In genomic region chr5:151692312-151692711, GRCh38 we compare ENCODE assay signal across 21 cellular contexts. TPM values are rescaled to one million over a fixed set of nuclear protein-coding genes. Genes with fewer than 3 reads are reported as not detected.
DNase-seq lines count a peak whose midpoint lies in the region; TF ChIP-seq lines count a peak whose summit lies in the region.
"Had no signal": no experiment of that assay in that cellular context is flagged by ENCODE, and none has a peak within 500 bp of the region (broad histone marks: within the 10 kb centered on the region; RNA-seq: fewer than 3 reads in every experiment).

No MANE protein-coding gene starts in this region.

- no peaks in the 10 kb centered on the region for H3K27me3 ChIP-seq in mammary epithelial cell (ENCODE audit: insufficient read depth, low read length)
- H3K27me3 ChIP-seq: ascending aorta, left lung, neural progenitor cell had no signal

- no peak overlapping the region for H3K4me3 Mint-ChIP-seq in activated naive CD4-positive, alpha-beta T cell treated with anti-CD3 and anti-CD28 coated beads, Interleukin-2, amount 10 ng/mL, durations not matched to agents 7 days and 5 days
- H3K4me3 Mint-ChIP-seq: activated T-cell treated with anti-CD3 and anti-CD28 coated beads, Interleukin-2, amount 50 U/mL, for 4 hours; neural progenitor cell had no signal

- H3K4me3 ChIP-seq in mammary epithelial cell (replicated peaks in 1 of 3; ENCODE audit: insufficient read depth in 1 of 3, low read depth in 2 of 3, low read length in 3 of 3), result no peak overlapping the region
- H3K4me3 ChIP-seq: ascending aorta, left lung, neural progenitor cell had no signal

- no peaks in the 10 kb centered on the region for H3K4me1 Mint-ChIP-seq in activated naive CD4-positive, alpha-beta T cell treated with anti-CD3 and anti-CD28 coated beads, Interleukin-2, amount 10 ng/mL, durations not matched to agents 7 days and 5 days

- no peaks in the 10 kb centered on the region for H3K36me3 Mint-ChIP-seq in activated naive CD4-positive, alpha-beta T cell treated with anti-CD3 and anti-CD28 coated beads, Interleukin-2, amount 10 ng/mL, durations not matched to agents 7 days and 5 days
- H3K36me3 Mint-ChIP-seq: neural progenitor cell had no signal

- no peak overlapping the region for H3K9ac ChIP-seq in mammary epithelial cell (ENCODE audit: insufficient read depth, low read length)
- H3K9ac ChIP-seq: neural progenitor cell had no signal

- no peaks in the 10 kb centered on the region for H3K36me3 ChIP-seq in mammary epithelial cell (ENCODE audit: insufficient read depth, low read length)
- H3K36me3 ChIP-seq: ascending aorta, left lung, neural progenitor cell had no signal

- intact Hi-C loops in mammary epithelial cell (cut with micrococcal nuclease), result no loop called here

- H4K20me1 ChIP-seq in mammary epithelial cell (ENCODE audit: insufficient read depth, low read length), result no peaks in the 10 kb centered on the region

- BruUV-seq in mammary epithelial cell (replicated peaks; lab: Mats Ljungman, UMichigan), result no TSS peak

- H3K27ac ChIP-seq in mammary epithelial cell (ENCODE audit: insufficient read depth, low read depth, low read length) (no peak overlapping the region), VCaP (peak overlapping the region; percentile 85)
- H3K27ac ChIP-seq: HL-60, left lung, neural progenitor cell, RWPE1 had no signal

- dilution Hi-C loops in mammary epithelial cell (cut with HindIII; ENCODE audit: low sequenced_read_pairs), result no loop called here

- no peaks in the 10 kb centered on the region for H3K9me3 ChIP-seq in mammary epithelial cell (replicated peaks; ENCODE audit: insufficient read depth, low read length)
- H3K9me3 ChIP-seq: ascending aorta, left lung had no signal

- peak; percentile 56 to 79 for DNase-seq in T47D (ENCODE audit: low read depth in 1 of 2, low spot score in 1 of 2)
- no peak for DNase-seq in mammary epithelial cell
- peak; percentile 45 for DNase-seq in kidney glomerular epithelial cell (lab: John Stamatoyannopoulos, UW)
- DNase-seq in hippocampal formation (lab: John Stamatoyannopoulos, UW), result no peak
- no peak for DNase-seq in NCI-H345 treated with DMSO at 0.1 percent for 48 hours (lab: John Stamatoyannopoulos, UW; ENCODE audit: unreplicated experiment)
- DNase-seq in activated naive CD4-positive, alpha-beta T cell treated with anti-CD3 and anti-CD28 coated beads, Interleukin-2, amount 10 ng/mL, durations not matched to agents 7 days and 5 days, result no peak
- no peak for DNase-seq in ureter (ENCODE audit: low spot score)
- DNase-seq: activated CD8-positive, alpha-beta memory T cell treated with anti-CD3 and anti-CD28 coated beads for 24 hours; activated naive CD4-positive, alpha-beta T cell treated with anti-CD3 and anti-CD28 coated beads, Interleukin-2, amount 50 U/mL, for 16 hours; activated T-cell treated with anti-CD3 and anti-CD28 coated beads, Interleukin-2, amount 50 U/mL, for 4 hours; C1 segment of cervical spinal cord; effector CD8-positive, alpha-beta T cell; GDM1; left lung; NCI-H1694 treated with DMSO at 0.1 percent for 48 hours; T-helper 9 cell had no signal

- TF ChIP-seq CTCF in mammary epithelial cell (conservative IDR thresholded peaks at IDR 0.05 in 1 of 2, IDR thresholded peaks at IDR 0.05 in 1 of 2; ENCODE audit: extremely low read depth in 1 of 2, insufficient read depth in 1 of 2, low read depth in 1 of 2, low read length in 2 of 2) (no peak), VCaP (conservative IDR thresholded peaks at IDR 0.05) (no peak)

- no peaks in the 10 kb centered on the region for H3K9me3 Mint-ChIP-seq in activated naive CD4-positive, alpha-beta T cell treated with anti-CD3 and anti-CD28 coated beads, Interleukin-2, amount 10 ng/mL, durations not matched to agents 7 days and 5 days
- H3K9me3 Mint-ChIP-seq: activated T-cell treated with anti-CD3 and anti-CD28 coated beads, Interleukin-2, amount 50 U/mL, for 4 hours; neural progenitor cell had no signal

- no peak overlapping the region for H3K4me2 ChIP-seq in mammary epithelial cell (ENCODE audit: insufficient read depth, low read depth, low read length)
- H3K4me2 ChIP-seq: neural progenitor cell had no signal

- peaks cover under 1% of the 10 kb centered on the region for H3K79me2 ChIP-seq in mammary epithelial cell (ENCODE audit: insufficient read depth, low read length)

- H3K27ac Mint-ChIP-seq in activated naive CD4-positive, alpha-beta T cell treated with anti-CD3 and anti-CD28 coated beads, Interleukin-2, amount 10 ng/mL, durations not matched to agents 7 days and 5 days, result no peak overlapping the region
- H3K27ac Mint-ChIP-seq: neural progenitor cell had no signal

- CTCF ChIA-PET in mammary epithelial cell (lab: Charles Lee; ENCODE audit: low non-redundant PET), result no interaction called here
- CTCF ChIA-PET in activated naive CD4-positive, alpha-beta T cell treated with anti-CD3 and anti-CD28 coated beads, Interleukin-2, amount 10 ng/mL, durations not matched to agents 7 days and 5 days (lab: Charles Lee), result no interaction called here

- peaks cover 20% of the 10 kb centered on the region for H3K27me3 Mint-ChIP-seq in activated naive CD4-positive, alpha-beta T cell treated with anti-CD3 and anti-CD28 coated beads, Interleukin-2, amount 10 ng/mL, durations not matched to agents 7 days and 5 days

- in situ Hi-C loops in T47D (cut with HindIII; ENCODE audit: low pct_unique_long_range_greater_than_20kb, low sequenced_read_pairs), result no loop called here
- in situ Hi-C loops in mammary epithelial cell (cut with MboI; ENCODE audit: low sequenced_read_pairs in 2 of 2), result no loop called here

- no peak overlapping the region for H2AFZ ChIP-seq in mammary epithelial cell (ENCODE audit: low read depth, low read length)
- H2AFZ ChIP-seq: neural progenitor cell had no signal

- H3K4me1 ChIP-seq in mammary epithelial cell (ENCODE audit: insufficient read depth, low read length), result peaks cover 32% of the 10 kb centered on the region

- 70% methylated on average over 3 of the region's 3 CpGs for WGBS in mammary epithelial cell (ENCODE audit: low coverage, missing lambda C conversion rate)

RNA-seq across cellular contexts. Expression of gene SPARC, which starts 5.6 kb away (rescaled TPM):
- 100 to 1,000 TPM; 222 to 382 TPM for total RNA-seq in mammary epithelial cell
- polyA plus RNA-seq in mammary epithelial cell, result 585 TPM
- 590 TPM for polyA minus RNA-seq in mammary epithelial cell
- total RNA-seq in ureter, result 483 TPM

Comparison
In these comparisons a context has a peak if more than half of its experiments do, and no peak if none do; other contexts are left out.
1. DNase-seq: peak in T47D (2 of 2) and kidney glomerular epithelial cell (single experiment); none in mammary epithelial cell (single experiment), hippocampal formation (0 of 2), NCI-H345 treated with DMSO at 0.1 percent for 48 hours (single experiment), activated naive CD4-positive, alpha-beta T cell treated with anti-CD3 and anti-CD28 coated beads, Interleukin-2, amount 10 ng/mL, durations not matched to agents 7 days and 5 days (single experiment) and ureter (single experiment).